In genomic region chr1:71054281-71054731, GRCh38 we compare ENCODE assay signal across 18 cellular contexts. TPM values are rescaled to one million over a fixed set of nuclear protein-coding genes. Genes with fewer than 3 reads are reported as not detected.
DNase-seq lines count a peak whose midpoint lies in the region; ATAC-seq and TF ChIP-seq lines count a peak whose summit lies in the region.
"Had no signal": no experiment of that assay in that cellular context is flagged by ENCODE, and none has a peak within 500 bp of the region (broad histone marks: within the 10 kb centered on the region; RNA-seq: fewer than 3 reads in every experiment).

No MANE protein-coding gene starts in this region.

- H3K4me3 ChIP-seq in NB4 (ENCODE audit: low read depth, low read length) (no peak overlapping the region), gastroesophageal sphincter (no peak overlapping the region), spleen (no peak overlapping the region)
- H3K4me3 ChIP-seq: MG63, smooth muscle cell had no signal

- H3K27me3 ChIP-seq in gastroesophageal sphincter (no peaks in the 10 kb centered on the region), spleen (replicated peaks in 1 of 7) (peaks cover 0 to 11% (median 0%) of the 10 kb centered on the region in 7 donors)

- no peak for DNase-seq in activated naive CD4-positive, alpha-beta T cell treated with anti-CD3 and anti-CD28 coated beads, Interleukin-2, amount 50 U/mL, for 72 hours (ENCODE audit: low spot score in 2 of 2)
- DNase-seq in activated naive CD4-positive, alpha-beta T cell treated with anti-CD3 and anti-CD28 coated beads for 36 hours, result no peak
- peak; percentile 13 for DNase-seq in NB4 (ENCODE audit: low read depth)
- peak; percentile 76 for DNase-seq in spleen
- DNase-seq in NCI-H2227 treated with DMSO at 0.1 percent for 48 hours (lab: John Stamatoyannopoulos, UW), result no peak
- DNase-seq in globus pallidus (ENCODE audit: low spot score), result no peak
- DNase-seq: activated naive CD4-positive, alpha-beta T cell treated with anti-CD3 and anti-CD28 coated beads, Interleukin-2, amount 50 U/mL, for 16 hours; Caco-2; effector CD8-positive, alpha-beta T cell; MG63; NCI-H2171 had no signal

- TF ChIP-seq POLR2A in NB4 (IDR thresholded peaks at IDR 0.05; ENCODE audit: extremely low read depth, insufficient read length), result no peak
- no peak for TF ChIP-seq POLR2A in gastroesophageal sphincter (IDR thresholded peaks at IDR 0.05)
- no peak for TF ChIP-seq POLR2A in spleen (IDR thresholded peaks at IDR 0.05)

- H3K27ac ChIP-seq in gastroesophageal sphincter (no peak overlapping the region), spleen (no peak overlapping the region)
- H3K27ac ChIP-seq: neutrophil, VCaP had no signal

- intact Hi-C loops in activated naive CD4-positive, alpha-beta T cell treated with anti-CD3 and anti-CD28 coated beads for 36 hours (cut with micrococcal nuclease), result loop anchor here (5.0 kb wide), 1 partner anchor 922 kb away; no protein-coding TSS in a partner anchor
- intact Hi-C loops in spleen (cut with DNase I; ENCODE audit: low total_unique reads), result no loop called here

- ATAC-seq in activated naive CD4-positive, alpha-beta T cell treated with anti-CD3 and anti-CD28 coated beads, Interleukin-2, amount 50 U/mL, for 72 hours, result peak; percentile 9 to 23
- ATAC-seq in gastroesophageal sphincter (peak; percentile 19), GM21717 (IDR thresholded peaks at IDR 0.05; ENCODE audit: unreplicated experiment) (no peak)

- H3K36me3 ChIP-seq in gastroesophageal sphincter, result peaks cover 0 to 22% of the 10 kb centered on the region in 2 donors
- peaks cover 0 to 30% (median 17%) of the 10 kb centered on the region in 6 donors for H3K36me3 ChIP-seq in spleen

- H3K9me3 ChIP-seq in gastroesophageal sphincter (no peaks in the 10 kb centered on the region), spleen (no peaks in the 10 kb centered on the region)
- H3K9me3 ChIP-seq: Caco-2, MG63, neutrophil had no signal

- no CpG with 5 or more reads among the region's 15 CpGs for WGBS in gastroesophageal sphincter (ENCODE audit: low coverage in 1 of 2), 2 donors
- 80 to 87% (median 82%) methylated on average over 13 to 15 of the region's 15 CpGs for WGBS in spleen, 5 donors

- H3K9me3 Mint-ChIP-seq in activated naive CD4-positive, alpha-beta T cell treated with anti-CD3 and anti-CD28 coated beads, Interleukin-2, amount 50 U/mL, for 72 hours, result no peaks in the 10 kb centered on the region
- H3K9me3 Mint-ChIP-seq in activated naive CD4-positive, alpha-beta T cell treated with anti-CD3 and anti-CD28 coated beads for 36 hours, result no peaks in the 10 kb centered on the region

- H3K4me1 ChIP-seq in gastroesophageal sphincter (no peaks in the 10 kb centered on the region), spleen (no peaks in the 10 kb centered on the region)
- H3K4me1 ChIP-seq: Caco-2 had no signal

- H3K27ac Mint-ChIP-seq in activated naive CD4-positive, alpha-beta T cell treated with anti-CD3 and anti-CD28 coated beads, Interleukin-2, amount 50 U/mL, for 72 hours, result peak overlapping the region in 1 of 2 donors; percentile 46
- H3K27ac Mint-ChIP-seq in activated naive CD4-positive, alpha-beta T cell treated with anti-CD3 and anti-CD28 coated beads for 36 hours, result no peak overlapping the region

- no peaks in the 10 kb centered on the region for H3K4me1 Mint-ChIP-seq in activated naive CD4-positive, alpha-beta T cell treated with anti-CD3 and anti-CD28 coated beads for 36 hours (ENCODE audit: low read depth)

- H3K27me3 Mint-ChIP-seq in activated naive CD4-positive, alpha-beta T cell treated with anti-CD3 and anti-CD28 coated beads for 36 hours (ENCODE audit: low read depth), result peaks cover 3% of the 10 kb centered on the region

- no peak overlapping the region for H3K4me3 Mint-ChIP-seq in activated naive CD4-positive, alpha-beta T cell treated with anti-CD3 and anti-CD28 coated beads for 36 hours

- TF ChIP-seq EP300 in gastroesophageal sphincter (IDR thresholded peaks at IDR 0.05), result no peak

- CTCF ChIA-PET in activated naive CD4-positive, alpha-beta T cell treated with anti-CD3 and anti-CD28 coated beads for 36 hours (lab: Charles Lee), result no interaction called here

- TF ChIP-seq CTCF in NB4 (IDR thresholded peaks at IDR 0.05; ENCODE audit: low read depth, low read length), result no peak
- no peak for TF ChIP-seq CTCF in gastroesophageal sphincter (IDR thresholded peaks at IDR 0.05)
- TF ChIP-seq CTCF in spleen (IDR thresholded peaks at IDR 0.05 in 8 of 11, conservative IDR thresholded peaks at IDR 0.05 in 3 of 11), result no peak

- peaks cover 5 to 8% of the 10 kb centered on the region in 2 donors for H3K36me3 Mint-ChIP-seq in activated naive CD4-positive, alpha-beta T cell treated with anti-CD3 and anti-CD28 coated beads, Interleukin-2, amount 50 U/mL, for 72 hours
- peaks cover 11% of the 10 kb centered on the region for H3K36me3 Mint-ChIP-seq in activated naive CD4-positive, alpha-beta T cell treated with anti-CD3 and anti-CD28 coated beads for 36 hours (ENCODE audit: low read depth)

RNA-seq across cellular contexts. Expression of gene PTGER3, which starts 6.7 kb away (rescaled TPM):
- total RNA-seq in activated naive CD4-positive, alpha-beta T cell treated with anti-CD3 and anti-CD28 coated beads, Interleukin-2, amount 50 U/mL, for 72 hours, result under 1 TPM in 1 of 2 donors, not detected in 1; 0.18 TPM
- total RNA-seq in activated naive CD4-positive, alpha-beta T cell treated with anti-CD3 and anti-CD28 coated beads for 36 hours, result under 1 TPM in 1 of 2 experiments, not detected in 1; 0.05 TPM
- 10 to 100 TPM in 3 of 4 donors, 1 to 10 TPM in 1; 5.8 to 20.7 (median 14.5) TPM for total RNA-seq in gastroesophageal sphincter
- total RNA-seq in spleen, result 1 to 10 TPM in 1 of 7 donors, under 1 TPM in 6; 0.13 to 1.1 (median 0.49) TPM
- polyA plus RNA-seq in spleen, result under 1 TPM; 0.19 to 0.29 (median 0.28) TPM
- total RNA-seq: activated CD8-positive, alpha-beta memory T cell treated with anti-CD3 and anti-CD28 coated beads for 36 hours; Caco-2 had no signal
- polyA plus RNA-seq: AG04450 had no signal

RNA-seq across cellular contexts. Expression of gene ZRANB2, which starts 26.5 kb away (rescaled TPM):
- total RNA-seq in activated naive CD4-positive, alpha-beta T cell treated with anti-CD3 and anti-CD28 coated beads, Interleukin-2, amount 50 U/mL, for 72 hours, result 100 to 1,000 TPM; 103 to 120 TPM
- 100 to 1,000 TPM; 107 to 114 TPM for total RNA-seq in activated naive CD4-positive, alpha-beta T cell treated with anti-CD3 and anti-CD28 coated beads for 36 hours
- 100 to 1,000 TPM in 1 of 4 donors, 10 to 100 TPM in 3; 30.3 to 115 (median 57.8) TPM for total RNA-seq in gastroesophageal sphincter
- total RNA-seq in spleen, result 100 to 1,000 TPM in 1 of 7 donors, 10 to 100 TPM in 6; 56.9 to 109 (median 90.7) TPM
- 10 to 100 TPM; 52.6 to 70.3 (median 57.2) TPM for polyA plus RNA-seq in spleen

Comparison
In these comparisons a context has a peak if more than half of its experiments do, and no peak if none do; other contexts are left out.
1. DNase-seq: peak in NB4 (single experiment) and spleen (single experiment); none in activated naive CD4-positive, alpha-beta T cell treated with anti-CD3 and anti-CD28 coated beads, Interleukin-2, amount 50 U/mL, for 72 hours (0 of 2), activated naive CD4-positive, alpha-beta T cell treated with anti-CD3 and anti-CD28 coated beads for 36 hours (single experiment), NCI-H2227 treated with DMSO at 0.1 percent for 48 hours (single experiment) and globus pallidus (single experiment).